In genomic region chr17:14381606-14382005, GRCh38 we compare ENCODE assay signal across 19 cellular contexts.
DNase-seq lines count a peak whose midpoint lies in the region; ATAC-seq, FAIRE-seq and TF ChIP-seq lines count a peak whose summit lies in the region.
"Had no signal": no experiment of that assay in that cellular context is flagged by ENCODE, and none has a peak within 500 bp of the region (broad histone marks: within the 10 kb centered on the region; RNA-seq: fewer than 3 reads in every experiment).

No MANE protein-coding gene starts in this region.

- TF ChIP-seq CTCF in D721Med (IDR thresholded peaks at IDR 0.05; ENCODE audit: insufficient read depth, missing control alignments), result no peak
- no peak for TF ChIP-seq CTCF in glutamatergic neuron (IDR thresholded peaks at IDR 0.05; ENCODE audit: partially characterized antibody, unreplicated experiment)
- TF ChIP-seq CTCF in gastroesophageal sphincter (IDR thresholded peaks at IDR 0.05), result no peak

- no peak for TF ChIP-seq POLR2A in gastroesophageal sphincter (IDR thresholded peaks at IDR 0.05)

- peaks cover 5% of the 10 kb centered on the region for H3K4me1 Mint-ChIP-seq in glutamatergic neuron (ENCODE audit: low read depth, unreplicated experiment)

- no peaks in the 10 kb centered on the region for H3K9me3 ChIP-seq in gastroesophageal sphincter
- H3K9me3 ChIP-seq: Caco-2, HAP-1 had no signal

- no peak overlapping the region for H3K4me3 Mint-ChIP-seq in glutamatergic neuron (ENCODE audit: unreplicated experiment)
- H3K4me3 Mint-ChIP-seq: CD8-positive, alpha-beta T cell; HFFc6 had no signal

- 79 to 84% methylated on average over 6 of the region's 6 CpGs for WGBS in gastroesophageal sphincter (ENCODE audit: low coverage in 1 of 2), 2 donors

- H3K4me3 ChIP-seq in gastroesophageal sphincter, result no peak overlapping the region
- H3K4me3 ChIP-seq: HAP-1 had no signal

- intact Hi-C loops in head of caudate nucleus (cut with DNase I), result no loop called here

- no peaks in the 10 kb centered on the region for H3K36me3 ChIP-seq in gastroesophageal sphincter
- H3K36me3 ChIP-seq: HAP-1 had no signal

- FAIRE-seq in D721Med (lab: Jason Lieb, UNC), result peak; percentile 84
- FAIRE-seq: GM12891, GM18507, H54 had no signal

- no peaks in the 10 kb centered on the region for H3K27me3 ChIP-seq in gastroesophageal sphincter

- TF ChIP-seq EP300 in gastroesophageal sphincter (IDR thresholded peaks at IDR 0.05), result no peak

- H3K27ac ChIP-seq in gastroesophageal sphincter, result no peak overlapping the region

- H3K4me1 ChIP-seq in gastroesophageal sphincter, result no peaks in the 10 kb centered on the region
- H3K4me1 ChIP-seq: Caco-2, HAP-1 had no signal

- H3K9me3 Mint-ChIP-seq in glutamatergic neuron (ENCODE audit: unreplicated experiment), result no peaks in the 10 kb centered on the region
- H3K9me3 Mint-ChIP-seq: HFFc6 had no signal

- DNase-seq in D721Med (ENCODE audit: insufficient read length, low spot score), result no peak
- DNase-seq in NCI-H524 (lab: John Stamatoyannopoulos, UW), result peak; percentile 11 to 59
- DNase-seq in NCI-H82 treated with DMSO at 0.1 percent for 48 hours (lab: John Stamatoyannopoulos, UW; ENCODE audit: unreplicated experiment), result peak; percentile 99
- peak; percentile 25 for DNase-seq in glutamatergic neuron
- DNase-seq in head of caudate nucleus, result no peak
- DNase-seq: C1 segment of cervical spinal cord; Caco-2; CD8-positive, alpha-beta T cell; DMS53; DMS79 treated with DMSO at 0.1 percent for 48 hours; GF-D8; GOT3; HFFc6 had no signal

- H3K27me3 Mint-ChIP-seq in glutamatergic neuron (ENCODE audit: unreplicated experiment), result no peaks in the 10 kb centered on the region

- H3K27ac Mint-ChIP-seq in glutamatergic neuron (ENCODE audit: unreplicated experiment), result no peak overlapping the region
- H3K27ac Mint-ChIP-seq: CD8-positive, alpha-beta T cell; HFFc6 had no signal

- ATAC-seq in esophagus mucosa, result no peak
- no peak for ATAC-seq in gastroesophageal sphincter
- ATAC-seq: CD8-positive, alpha-beta T cell had no signal

- no peaks in the 10 kb centered on the region for H3K36me3 Mint-ChIP-seq in glutamatergic neuron (ENCODE audit: unreplicated experiment)
- H3K36me3 Mint-ChIP-seq: CD8-positive, alpha-beta T cell had no signal

Comparison
In these comparisons a context has a peak if more than half of its experiments do, and no peak if none do; other contexts are left out.
1. DNase-seq: peak in NCI-H524 (2 of 2), NCI-H82 treated with DMSO at 0.1 percent for 48 hours (single experiment) and glutamatergic neuron (single experiment); none in D721Med (single experiment) and head of caudate nucleus (0 of 42).